30 cellular contexts compared by ENCODE assay signal in genomic region chr1:157230500-157230899, GRCh38.
"Had no signal": no experiment of that assay in that cellular context is flagged by ENCODE, and none has a peak within 500 bp of the region (broad histone marks: within the 10 kb centered on the region; RNA-seq: fewer than 3 reads in every experiment).

No MANE protein-coding gene starts in this region.

- H3K27ac Mint-ChIP-seq: naive thymus-derived CD4-positive, alpha-beta T cell; nephron; stimulated activated effector memory CD8-positive, alpha-beta T cell treated with anti-CD3 and anti-CD28 coated beads, Interleukin-12 subunit alpha, Interleukin-12 subunit beta, amount 100 ng/mL, for 72 hours; stimulated activated naive CD8-positive, alpha-beta T cell treated with anti-CD3 and anti-CD28 coated beads, Interleukin-15, Interleukin-2, amounts not matched to agents 100 ng/mL and 50 ng/mL, for 24 hours had no signal

- FAIRE-seq: keratinocyte, pancreas, urothelium cell line had no signal

- H3K4me3 ChIP-seq: left ventricle myocardium inferior, lung, mucosa of descending colon, pancreas, prostate gland, skin epidermis, spleen, suprapubic skin, thoracic aorta, tibial artery, upper lobe of right lung had no signal

- H3K9me3 ChIP-seq: mucosa of descending colon, pancreas, prostate gland, suprapubic skin, thoracic aorta, tibial artery, upper lobe of right lung had no signal

- H3K4me3 Mint-ChIP-seq: naive thymus-derived CD4-positive, alpha-beta T cell; nephron; neural crest cell; stimulated activated effector memory CD8-positive, alpha-beta T cell treated with anti-CD3 and anti-CD28 coated beads, Interleukin-12 subunit alpha, Interleukin-12 subunit beta, amount 100 ng/mL, for 72 hours; stimulated activated naive CD8-positive, alpha-beta T cell treated with anti-CD3 and anti-CD28 coated beads, Interleukin-15, Interleukin-2, amounts not matched to agents 100 ng/mL and 50 ng/mL, for 24 hours had no signal

- H3K27ac ChIP-seq: left ventricle myocardium inferior, pancreas, prostate gland, skin epidermis, spleen, suprapubic skin, thoracic aorta, tibial artery, upper lobe of right lung had no signal

- H3K4me1 ChIP-seq: left ventricle myocardium inferior, prostate gland, spleen, tibial artery, upper lobe of right lung had no signal

- H3K9me3 Mint-ChIP-seq: nephron; stimulated activated effector memory CD8-positive, alpha-beta T cell treated with anti-CD3 and anti-CD28 coated beads, Interleukin-12 subunit alpha, Interleukin-12 subunit beta, amount 100 ng/mL, for 72 hours; stimulated activated naive CD8-positive, alpha-beta T cell treated with anti-CD3 and anti-CD28 coated beads, Interleukin-15, Interleukin-2, amounts not matched to agents 100 ng/mL and 50 ng/mL, for 24 hours had no signal

- H3K36me3 Mint-ChIP-seq: stimulated activated effector memory CD8-positive, alpha-beta T cell treated with anti-CD3 and anti-CD28 coated beads, Interleukin-12 subunit alpha, Interleukin-12 subunit beta, amount 100 ng/mL, for 72 hours had no signal

- DNase-seq: hippocampal formation; kidney glomerular epithelial cell; left cardiac atrium; left ventricle myocardium inferior; midbrain; mucosa of descending colon; naive thymus-derived CD4-positive, alpha-beta T cell; nucleus accumbens; pancreas; posterior cingulate gyrus; retina; right cardiac atrium; spleen; stimulated activated CD4-positive, alpha-beta T cell treated with anti-CD3 and anti-CD28 coated beads, Interleukin-4, amount 100 ng/mL, for 24 hours; stimulated activated naive CD4-positive, alpha-beta T cell; tibial artery; trophoblast cell; upper lobe of right lung had no signal

- H3K27me3 ChIP-seq: pancreas, suprapubic skin, tibial artery, upper lobe of right lung had no signal

- H3K36me3 ChIP-seq: left ventricle myocardium inferior, pancreas, prostate gland, spleen, suprapubic skin, thoracic aorta, tibial artery, upper lobe of right lung had no signal

- ATAC-seq: left cardiac atrium; mucosa of descending colon; naive thymus-derived CD4-positive, alpha-beta T cell; pancreas; right cardiac atrium; sciatic nerve; stimulated activated effector memory CD8-positive, alpha-beta T cell treated with anti-CD3 and anti-CD28 coated beads, Interleukin-12 subunit alpha, Interleukin-12 subunit beta, amount 100 ng/mL, for 72 hours; upper lobe of right lung had no signal

- H3K4me1 Mint-ChIP-seq: nephron; stimulated activated effector memory CD8-positive, alpha-beta T cell treated with anti-CD3 and anti-CD28 coated beads, Interleukin-12 subunit alpha, Interleukin-12 subunit beta, amount 100 ng/mL, for 72 hours had no signal
